Comparison of ENCODE assay signal across 8 cellular contexts in the genomic region with DNA sequence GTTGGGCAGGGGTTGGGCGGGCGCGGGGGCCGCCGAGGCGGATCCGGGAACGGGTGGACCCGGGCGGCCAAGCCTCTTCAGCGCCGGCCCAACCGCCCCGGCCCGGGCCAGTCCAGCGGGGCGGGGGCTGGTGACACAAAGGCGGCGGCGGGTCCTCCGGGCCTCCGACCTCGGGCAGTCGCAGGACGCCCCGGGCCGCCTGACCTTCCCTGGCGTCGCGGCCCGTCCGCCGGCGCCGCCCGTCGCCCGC. TPM values are rescaled to one million over a fixed set of nuclear protein-coding genes. Genes with fewer than 3 reads are reported as not detected.
DNase-seq lines count a peak whose midpoint lies in the region; ATAC-seq and TF ChIP-seq lines count a peak whose summit lies in the region.

No MANE protein-coding gene starts in this region.

- peaks cover 40% of the 10 kb centered on the region for H3K36me3 Mint-ChIP-seq in CD4-positive, alpha-beta T cell (ENCODE audit: low read depth)

- peak overlapping the region; percentile 70 for H3K27ac Mint-ChIP-seq in CD4-positive, alpha-beta T cell

- DNase-seq in CD4-positive, alpha-beta T cell = peak in 1 of 10 experiments; percentile 22
- no peak for DNase-seq in omental fat pad (ENCODE audit: low spot score)
- DNase-seq in iPS-NIHi7 (ENCODE audit: extremely low spot score) = no peak
- no peak for DNase-seq in NCI-H82 (lab: John Stamatoyannopoulos, UW)
- no peak for DNase-seq in epidermal melanocyte (ENCODE audit: insufficient read length, low spot score)

- CTCF ChIA-PET in CD4-positive, alpha-beta T cell (lab: Charles Lee) = no interaction called here

- H3K9me3 Mint-ChIP-seq in CD4-positive, alpha-beta T cell = no peaks in the 10 kb centered on the region

- WGBS in ectodermal cell, 2 experiments = 0 to 1% methylated on average over 38 of the region's 38 CpGs

- peaks cover 12% of the 10 kb centered on the region for H3K36me3 ChIP-seq in HUES48 (ENCODE audit: control insufficient read depth, insufficient read depth, low read length)
- peaks cover 4% of the 10 kb centered on the region for H3K36me3 ChIP-seq in ectodermal cell (ENCODE audit: control insufficient read depth, insufficient read depth, low read length)

- peaks cover 6% of the 10 kb centered on the region; the same call in 1 of the 2 replicates for H3K4me1 ChIP-seq in HUES48 (ENCODE audit: control insufficient read depth, insufficient read depth, low read length)
- no peaks in the 10 kb centered on the region for H3K4me1 ChIP-seq in ectodermal cell (ENCODE audit: control insufficient read depth, insufficient read depth, low read length)

- intact Hi-C loops in CD4-positive, alpha-beta T cell (cut with DNase I, micrococcal nuclease) = loop anchor here (2.0 to 10.0 kb wide), 3 partner anchors 53 to 186 kb away; partner anchors contain the start of genes METTL2B (in 2 of the 2) and RBM28 (in 1 of the 2)

- peak; percentile 14 for ATAC-seq in CD4-positive, alpha-beta T cell (ENCODE audit: poor library complexity)
- peak; percentile 55 for ATAC-seq in omental fat pad (ENCODE audit: low FRiP score)
- no peak for ATAC-seq in HG02588 (IDR thresholded peaks at IDR 0.05; ENCODE audit: unreplicated experiment)

- H3K4me3 ChIP-seq in HUES48 (ENCODE audit: low read depth, low read length) (peak overlapping the region; percentile 66), ectodermal cell (ENCODE audit: insufficient read depth, low read depth, low read length) (peak overlapping the region; percentile 70)

- POLR2A ChIA-PET in CD4-positive, alpha-beta T cell (lab: Charles Lee) = no interaction called here

- no peaks in the 10 kb centered on the region for H3K27me3 ChIP-seq in CD4-positive, alpha-beta T cell (ENCODE audit: control insufficient read depth, insufficient read depth, low read length)
- H3K27me3 ChIP-seq in HUES48 (ENCODE audit: control insufficient read depth, insufficient read depth, low read length) = no peaks in the 10 kb centered on the region
- H3K27me3 ChIP-seq in ectodermal cell (ENCODE audit: control insufficient read depth, insufficient read depth, low read length, poor library complexity, severe bottlenecking) = no peaks in the 10 kb centered on the region

- no peak overlapping the region for H3K4me3 Mint-ChIP-seq in CD4-positive, alpha-beta T cell

- H3K9ac ChIP-seq in HUES48 (ENCODE audit: low read depth, low read length) = no peak overlapping the region; the same call in 1 of the 2 replicates

- no peaks in the 10 kb centered on the region for H3K9me3 ChIP-seq in CD4-positive, alpha-beta T cell (ENCODE audit: control insufficient read depth, low read length)
- H3K9me3 ChIP-seq in HUES48 (ENCODE audit: control insufficient read depth, insufficient read depth, low read length) (no peaks in the 10 kb centered on the region), ectodermal cell (ENCODE audit: control insufficient read depth, low read length) (no peaks in the 10 kb centered on the region)

- H3K27me3 Mint-ChIP-seq in CD4-positive, alpha-beta T cell = no peaks in the 10 kb centered on the region

- H3K4me1 Mint-ChIP-seq in CD4-positive, alpha-beta T cell (ENCODE audit: low read depth) = peaks cover 37% of the 10 kb centered on the region

- H3K27ac ChIP-seq in CD4-positive, alpha-beta T cell (ENCODE audit: low read depth, low read length) = peak overlapping the region; percentile 35
- peak overlapping the region; percentile 64 for H3K27ac ChIP-seq in HUES48 (ENCODE audit: low read depth, low read length)
- peak overlapping the region; percentile 36 for H3K27ac ChIP-seq in ectodermal cell (ENCODE audit: insufficient read depth, low read depth, low read length, poor library complexity, severe bottlenecking)

- no peak for TF ChIP-seq CTCF in CD4-positive, alpha-beta T cell (IDR thresholded peaks at IDR 0.05)
- no peak for TF ChIP-seq CTCF in omental fat pad (IDR thresholded peaks at IDR 0.05)

RNA-seq across cellular contexts. Expression of gene METTL2B, which starts 54.2 kb away (rescaled TPM):
- total RNA-seq in CD4-positive, alpha-beta T cell = 1 to 10 TPM; 7.1 to 8.2 TPM
- polyA plus RNA-seq in ectodermal cell (2013, experiment 1 of 4) = 36.6 TPM
- polyA plus RNA-seq in ectodermal cell (2013, experiment 2 of 4) = 44.4 TPM
- polyA plus RNA-seq in ectodermal cell (2013, experiment 3 of 4) = 31.9 TPM
- 32.1 TPM for polyA plus RNA-seq in ectodermal cell (2013, experiment 4 of 4)
- 10 to 100 TPM; 19.9 to 32.2 (median 25.9) TPM for total RNA-seq in omental fat pad
